Comparison of ENCODE assay signal across 1 cellular context in the genomic region with DNA sequence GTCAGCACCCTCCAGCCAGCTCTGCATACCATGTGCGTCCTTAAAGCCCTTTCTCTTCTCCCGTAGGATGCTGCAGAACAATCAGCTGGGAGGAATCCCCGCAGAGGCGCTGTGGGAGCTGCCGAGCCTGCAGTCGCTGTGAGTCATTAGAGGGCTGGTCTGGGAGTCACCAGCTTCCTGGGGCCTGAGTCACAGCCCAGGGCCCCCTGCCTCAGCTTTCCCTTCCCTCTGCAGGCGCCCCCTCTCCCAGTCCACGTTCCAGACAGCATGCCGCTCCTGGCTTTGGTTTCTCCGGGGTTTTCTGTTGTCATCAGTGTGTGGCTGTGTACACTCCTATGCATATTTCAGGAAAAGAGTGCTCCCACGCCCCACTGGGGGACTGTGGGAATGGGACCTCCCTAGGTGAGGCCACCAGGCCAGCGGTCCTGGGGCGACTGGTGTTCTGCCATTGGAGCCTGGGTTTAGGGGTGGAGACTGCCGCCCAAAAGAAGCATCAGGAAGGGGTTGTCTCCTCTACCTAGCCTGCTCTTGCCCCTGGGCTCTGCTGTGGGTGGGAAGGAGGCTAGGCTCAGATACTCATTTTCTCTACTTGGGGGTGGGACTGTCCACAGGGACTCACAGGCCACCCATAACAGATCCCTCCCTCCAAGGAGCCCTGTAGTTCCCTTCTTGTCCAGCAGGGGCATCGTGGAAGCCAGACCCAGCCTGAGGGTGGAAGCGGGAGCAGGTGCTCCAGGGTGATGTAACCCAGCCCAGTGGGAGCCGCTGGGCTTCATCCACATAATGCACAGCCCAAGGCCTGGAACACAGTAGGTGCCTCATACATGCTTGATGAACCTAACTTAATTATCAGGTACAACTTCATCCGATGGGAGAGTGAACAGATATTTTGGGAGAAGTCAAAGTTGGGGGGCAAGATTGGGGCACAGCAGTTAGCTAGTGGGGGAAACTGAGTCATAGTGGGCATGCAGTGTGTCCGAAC.
TF ChIP-seq lines count a peak whose summit lies in the region.

No MANE protein-coding gene starts in this region.

TF ChIP-seq in HCT116, 20 proteins besides CTCF, POLR2A, EP300 and RAD21 (continued from another document):
- TF ChIP-seq EGR1 (IDR thresholded peaks at IDR 0.05; ENCODE audit: low read depth), result no peak
- TF ChIP-seq ZNF274 (IDR thresholded peaks at IDR 0.05; ENCODE audit: low read depth, low read length), result no peak
- TF ChIP-seq SRF (IDR thresholded peaks at IDR 0.05; ENCODE audit: low read depth), result no peak
- no peak for TF ChIP-seq TCF7L2 (IDR thresholded peaks at IDR 0.05; ENCODE audit: borderline replicate concordance, extremely low read depth, insufficient read depth, insufficient read length)
- no peak for TF ChIP-seq ELF1 (IDR thresholded peaks at IDR 0.05; ENCODE audit: borderline replicate concordance, low read depth)
- no peak for TF ChIP-seq YY1 (IDR thresholded peaks at IDR 0.05; ENCODE audit: extremely low read depth, insufficient replicate concordance, low read depth, low read length)
- TF ChIP-seq, protein P1, sequence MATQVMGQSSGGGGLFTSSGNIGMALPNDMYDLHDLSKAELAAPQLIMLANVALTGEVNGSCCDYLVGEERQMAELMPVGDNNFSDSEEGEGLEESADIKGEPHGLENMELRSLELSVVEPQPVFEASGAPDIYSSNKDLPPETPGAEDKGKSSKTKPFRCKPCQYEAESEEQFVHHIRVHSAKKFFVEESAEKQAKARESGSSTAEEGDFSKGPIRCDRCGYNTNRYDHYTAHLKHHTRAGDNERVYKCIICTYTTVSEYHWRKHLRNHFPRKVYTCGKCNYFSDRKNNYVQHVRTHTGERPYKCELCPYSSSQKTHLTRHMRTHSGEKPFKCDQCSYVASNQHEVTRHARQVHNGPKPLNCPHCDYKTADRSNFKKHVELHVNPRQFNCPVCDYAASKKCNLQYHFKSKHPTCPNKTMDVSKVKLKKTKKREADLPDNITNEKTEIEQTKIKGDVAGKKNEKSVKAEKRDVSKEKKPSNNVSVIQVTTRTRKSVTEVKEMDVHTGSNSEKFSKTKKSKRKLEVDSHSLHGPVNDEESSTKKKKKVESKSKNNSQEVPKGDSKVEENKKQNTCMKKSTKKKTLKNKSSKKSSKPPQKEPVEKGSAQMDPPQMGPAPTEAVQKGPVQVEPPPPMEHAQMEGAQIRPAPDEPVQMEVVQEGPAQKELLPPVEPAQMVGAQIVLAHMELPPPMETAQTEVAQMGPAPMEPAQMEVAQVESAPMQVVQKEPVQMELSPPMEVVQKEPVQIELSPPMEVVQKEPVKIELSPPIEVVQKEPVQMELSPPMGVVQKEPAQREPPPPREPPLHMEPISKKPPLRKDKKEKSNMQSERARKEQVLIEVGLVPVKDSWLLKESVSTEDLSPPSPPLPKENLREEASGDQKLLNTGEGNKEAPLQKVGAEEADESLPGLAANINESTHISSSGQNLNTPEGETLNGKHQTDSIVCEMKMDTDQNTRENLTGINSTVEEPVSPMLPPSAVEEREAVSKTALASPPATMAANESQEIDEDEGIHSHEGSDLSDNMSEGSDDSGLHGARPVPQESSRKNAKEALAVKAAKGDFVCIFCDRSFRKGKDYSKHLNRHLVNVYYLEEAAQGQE (IDR thresholded peaks at IDR 0.05; ENCODE audit: low read depth), result no peak
- peak; percentile 28; the same call in 1 of the 2 replicates for TF ChIP-seq POLR2AphosphoS5 (IDR thresholded peaks at IDR 0.05; ENCODE audit: low read depth, low read length)
- TF ChIP-seq ZBTB33 (IDR thresholded peaks at IDR 0.05; ENCODE audit: extremely low read depth, insufficient replicate concordance, low read length), result no peak
- peak; percentile 63; the same call in 1 of the 2 replicates for TF ChIP-seq CBX3 (IDR thresholded peaks at IDR 0.05; ENCODE audit: low read depth)
- TF ChIP-seq EZH2phosphoT487 (IDR thresholded peaks at IDR 0.05; ENCODE audit: borderline replicate concordance), result no peak
- no peak; the same call in 1 of the 2 replicates for TF ChIP-seq SIN3A (IDR thresholded peaks at IDR 0.05; ENCODE audit: low read depth)
- no peak for TF ChIP-seq EZH2 (IDR thresholded peaks at IDR 0.05)
- peak; percentile 67 for TF ChIP-seq CEBPB (IDR thresholded peaks at IDR 0.05; ENCODE audit: low read depth)
- TF ChIP-seq, protein P2, sequence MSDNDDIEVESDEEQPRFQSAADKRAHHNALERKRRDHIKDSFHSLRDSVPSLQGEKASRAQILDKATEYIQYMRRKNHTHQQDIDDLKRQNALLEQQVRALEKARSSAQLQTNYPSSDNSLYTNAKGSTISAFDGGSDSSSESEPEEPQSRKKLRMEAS (IDR thresholded peaks at IDR 0.05), result peak; percentile 92
- TF ChIP-seq ZFX (IDR thresholded peaks at IDR 0.05), result no peak
